In the genomic region with DNA sequence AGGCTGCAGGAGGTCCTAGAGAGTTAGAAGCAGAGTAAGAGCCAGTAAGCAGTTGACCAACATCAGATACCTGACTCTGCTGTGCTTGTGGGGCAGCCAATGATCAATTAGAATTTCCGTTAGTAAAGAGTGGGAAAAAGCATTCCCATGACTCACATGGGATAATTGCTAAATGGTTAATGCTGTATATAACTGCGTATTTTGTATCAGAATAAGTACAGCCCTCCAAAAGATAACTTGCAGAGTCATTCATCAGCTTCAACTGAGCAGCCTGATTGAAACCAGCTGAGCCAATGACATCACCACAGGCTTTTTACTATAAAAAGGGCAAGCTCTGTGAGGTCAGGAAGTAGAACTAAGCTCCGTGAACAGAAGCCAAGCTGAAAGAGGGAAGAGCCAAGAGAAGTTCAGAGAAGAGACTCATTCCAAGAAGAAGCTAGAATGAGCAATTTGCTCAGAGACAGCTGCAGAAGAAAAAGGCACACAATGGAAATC, we compare ENCODE assay signal across 8 cellular contexts.
DNase-seq lines count a peak whose midpoint lies in the region; ATAC-seq and TF ChIP-seq lines count a peak whose summit lies in the region.

No MANE protein-coding gene starts in this region.

- H3K9me2 ChIP-seq in DOHH2 (replicated peaks; ENCODE audit: control insufficient read depth, low read length) = no peaks in the 10 kb centered on the region

- no peak overlapping the region for H3K27ac ChIP-seq in DOHH2 (ENCODE audit: low read depth, low read length)
- no peak overlapping the region for H3K27ac ChIP-seq in mammary epithelial cell (ENCODE audit: insufficient read depth, low read depth, low read length)
- no peak overlapping the region for H3K27ac ChIP-seq in breast epithelium

- no peaks in the 10 kb centered on the region for H3K36me3 Mint-ChIP-seq in osteocyte (ENCODE audit: unreplicated experiment)

- H3K9me3 ChIP-seq in DOHH2 (ENCODE audit: control insufficient read depth, insufficient read depth, low read length) (no peaks in the 10 kb centered on the region), mammary epithelial cell (replicated peaks; ENCODE audit: insufficient read depth, low read length) (no peaks in the 10 kb centered on the region), breast epithelium (no peaks in the 10 kb centered on the region)

- H4K20me1 ChIP-seq in DOHH2 (ENCODE audit: control insufficient read depth, insufficient read depth, low read depth, low read length) (no peaks in the 10 kb centered on the region), mammary epithelial cell (ENCODE audit: insufficient read depth, low read length) (no peaks in the 10 kb centered on the region)

- H3K9ac ChIP-seq in mammary epithelial cell (ENCODE audit: insufficient read depth, low read length) = no peak overlapping the region

- H3K27me3 ChIP-seq in DOHH2 (ENCODE audit: control insufficient read depth, low read length) (no peaks in the 10 kb centered on the region), mammary epithelial cell (ENCODE audit: insufficient read depth, low read length) (no peaks in the 10 kb centered on the region), breast epithelium (no peaks in the 10 kb centered on the region)

- H3K27me3 Mint-ChIP-seq in osteocyte (ENCODE audit: unreplicated experiment) = no peaks in the 10 kb centered on the region

- H3K4me1 Mint-ChIP-seq in osteocyte (ENCODE audit: unreplicated experiment) = peaks cover 32% of the 10 kb centered on the region

- H3K4me2 ChIP-seq in DOHH2 (ENCODE audit: low read length) (peak overlapping the region; percentile 30), mammary epithelial cell (ENCODE audit: insufficient read depth, low read depth, low read length) (no peak overlapping the region)

- H3K4me1 ChIP-seq in DOHH2 (ENCODE audit: control insufficient read depth, low read length) (peaks cover 27% of the 10 kb centered on the region), mammary epithelial cell (ENCODE audit: insufficient read depth, low read length) (peaks cover 11% of the 10 kb centered on the region), breast epithelium (no peaks in the 10 kb centered on the region)

- in situ Hi-C loops in mammary epithelial cell (cut with MboI; ENCODE audit: low sequenced_read_pairs in 2 of 2) = no loop called here

- peak overlapping the region; percentile 7; the same call in 1 of the 2 replicates for H3K4me3 ChIP-seq in DOHH2 (ENCODE audit: low read length)
- H3K4me3 ChIP-seq in choroid plexus epithelial cell (ENCODE audit: low read depth, low read length) = no peak overlapping the region
- no peak overlapping the region for H3K4me3 ChIP-seq in mammary epithelial cell (replicated peaks in 1 of 3; ENCODE audit: insufficient read depth in 1 of 3, low read depth in 2 of 3, low read length in 3 of 3)
- H3K4me3 ChIP-seq in breast epithelium = no peak overlapping the region

- WGBS in mammary epithelial cell (ENCODE audit: low coverage, missing lambda C conversion rate) = 98% methylated on average over 3 of the region's 3 CpGs

- peak overlapping the region; percentile 69 for H3K27ac Mint-ChIP-seq in osteocyte (ENCODE audit: unreplicated experiment)

- no peaks in the 10 kb centered on the region for H3K9me3 Mint-ChIP-seq in osteocyte (ENCODE audit: unreplicated experiment)

- no peaks in the 10 kb centered on the region for H3F3A ChIP-seq in DOHH2 (ENCODE audit: control insufficient read depth, insufficient read depth)

- intact Hi-C loops in mammary epithelial cell (cut with micrococcal nuclease) (no loop called here), breast epithelium (cut with DNase I; ENCODE audit: low total_unique reads) (no loop called here)

- H2AFZ ChIP-seq in mammary epithelial cell (ENCODE audit: low read depth, low read length) = no peak overlapping the region

- no peaks in the 10 kb centered on the region for H3K36me3 ChIP-seq in DOHH2 (ENCODE audit: control insufficient read depth, low read length)
- no peaks in the 10 kb centered on the region for H3K36me3 ChIP-seq in mammary epithelial cell (ENCODE audit: insufficient read depth, low read length)
- H3K36me3 ChIP-seq in breast epithelium = no peaks in the 10 kb centered on the region

- DNase-seq in M059J (ENCODE audit: low read depth) (peak; percentile 77), choroid plexus epithelial cell (ENCODE audit: low read depth) (peak; percentile 95), osteocyte (ENCODE audit: extremely low spot score, unreplicated experiment) (no peak), mammary epithelial cell (no peak), NCI-H2171 (lab: John Stamatoyannopoulos, UW) (no peak), breast epithelium (ENCODE audit: low spot score in 2 of 2) (no peak)

- no peak for TF ChIP-seq POLR2A in breast epithelium (IDR thresholded peaks at IDR 0.05)

- H3K79me2 ChIP-seq in DOHH2 (ENCODE audit: control insufficient read depth, low read length) = peaks cover 5% of the 10 kb centered on the region
- H3K79me2 ChIP-seq in mammary epithelial cell (ENCODE audit: insufficient read depth, low read length) = peaks cover 95% of the 10 kb centered on the region

- no TSS peak for BruUV-seq in mammary epithelial cell (replicated peaks; lab: Mats Ljungman, UMichigan)

- CTCF ChIA-PET in mammary epithelial cell (lab: Charles Lee; ENCODE audit: low non-redundant PET) = no interaction called here

- dilution Hi-C loops in mammary epithelial cell (cut with HindIII; ENCODE audit: low sequenced_read_pairs) = no loop called here

- no peak overlapping the region for H3K4me3 Mint-ChIP-seq in osteocyte (ENCODE audit: unreplicated experiment)

- ATAC-seq in GM21528 (IDR thresholded peaks at IDR 0.05; ENCODE audit: low FRiP score, unreplicated experiment) = peak; percentile 63

- TF ChIP-seq CTCF in DOHH2 (IDR thresholded peaks at IDR 0.05; ENCODE audit: low read depth, low read length, poor library complexity, severe bottlenecking) = no peak
- no peak for TF ChIP-seq CTCF in choroid plexus epithelial cell (conservative IDR thresholded peaks at IDR 0.05; ENCODE audit: low read depth, low read length)
- TF ChIP-seq CTCF in osteocyte (IDR thresholded peaks at IDR 0.05) = no peak
- no peak for TF ChIP-seq CTCF in mammary epithelial cell (conservative IDR thresholded peaks at IDR 0.05 in 1 of 2, IDR thresholded peaks at IDR 0.05 in 1 of 2; ENCODE audit: extremely low read depth in 1 of 2, insufficient read depth in 1 of 2, low read depth in 1 of 2, low read length in 2 of 2)
- TF ChIP-seq CTCF in breast epithelium (IDR thresholded peaks at IDR 0.05) = no peak

Comparison
In these comparisons a context has a peak if more than half of its experiments do, and no peak if none do; other contexts are left out.
1. DNase-seq: peak in M059J (single experiment) and choroid plexus epithelial cell (single experiment); none in osteocyte (single experiment), mammary epithelial cell (single experiment), NCI-H2171 (single experiment) and breast epithelium (0 of 2).